In the genomic region with DNA sequence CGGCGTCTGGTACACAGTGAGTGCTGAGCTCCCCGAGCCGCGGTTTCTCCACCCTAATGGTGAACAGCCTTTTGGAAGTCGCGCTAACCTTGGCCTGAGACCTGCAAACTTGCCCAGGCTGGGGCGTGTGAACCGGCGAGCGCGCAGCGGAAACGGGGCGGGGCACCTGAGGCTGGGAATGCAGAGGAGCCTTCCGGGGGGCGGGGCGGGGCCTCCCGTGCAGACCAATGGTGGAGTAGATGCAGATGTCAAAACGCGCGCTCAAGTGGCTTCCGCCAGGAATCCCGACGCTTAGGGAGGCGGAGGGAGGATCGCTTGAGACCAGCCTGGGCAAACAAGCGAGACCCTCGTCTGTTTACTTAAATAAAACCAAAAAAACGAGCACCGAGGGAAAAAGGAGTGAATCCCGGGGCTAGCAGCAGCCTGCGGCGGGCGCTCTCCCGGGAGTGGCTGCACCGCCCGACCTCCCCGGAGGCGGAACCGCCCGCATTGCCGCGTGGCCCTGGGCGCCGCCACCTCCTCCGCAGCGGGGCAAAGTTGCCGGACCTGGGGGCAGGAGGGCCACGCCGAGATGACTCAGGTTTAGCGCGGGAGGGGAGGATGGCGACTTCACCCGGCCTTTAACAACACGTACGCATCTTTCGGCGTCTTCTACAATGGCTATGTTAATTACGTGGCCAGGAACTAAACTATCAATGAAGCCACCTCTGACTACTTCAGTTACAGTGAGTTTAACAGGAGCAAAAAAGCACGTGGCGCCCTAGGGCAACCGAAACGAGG, we compare ENCODE assay signal across 8 cellular contexts. TPM values are rescaled to one million over a fixed set of nuclear protein-coding genes. Genes with fewer than 3 reads are reported as not detected.
DNase-seq lines count a peak whose midpoint lies in the region; ATAC-seq and TF ChIP-seq lines count a peak whose summit lies in the region.

No MANE protein-coding gene starts in this region.

- H3K4me1 ChIP-seq in SK-N-SH (ENCODE audit: control insufficient read depth in 1 of 2, insufficient read depth in 2 of 2, low read depth in 1 of 2, low read length in 1 of 2) (peaks cover 8 to 23% of the 10 kb centered on the region in 2 experiments; a peak in 3 of 4 replicates), parathyroid adenoma (peaks cover 10% of the 10 kb centered on the region), tibial nerve (peaks cover 4 to 44% (median 22%) of the 10 kb centered on the region in 4 donors)

- no peaks in the 10 kb centered on the region for H3K27me3 ChIP-seq in SK-N-SH (ENCODE audit: insufficient read depth)
- H3K27me3 ChIP-seq in parathyroid adenoma (ENCODE audit: control insufficient read depth, insufficient read depth, low read length) = peaks cover 2% of the 10 kb centered on the region
- peaks cover 0 to 18% of the 10 kb centered on the region in 2 donors for H3K27me3 ChIP-seq in tibial nerve

- CTCF ChIA-PET in SK-N-SH (lab: Yijun Ruan, JAX) = interaction anchor here (0.6 to 13.2 kb wide), 8 partner anchors 20 to 696 kb away, joined by 3 to 144 read pairs (median 4); a partner anchor contains a TSS

- WGBS in SK-N-SH (ENCODE audit: low lambda C conversion rate) = under 1% methylated on average over 63 of the region's 64 CpGs
- WGBS in tibial nerve, 2 donors = 1% methylated on average over 53 to 57 of the region's 64 CpGs

- peak overlapping the region; percentile 84 to 87 for H3K27ac ChIP-seq in SK-N-SH (ENCODE audit: low read depth in 2 of 2, low read length in 1 of 2)
- peak overlapping the region; percentile 37 for H3K27ac ChIP-seq in parathyroid adenoma
- H3K27ac ChIP-seq in tibial nerve = peak overlapping the region in 2 of 4 donors; percentile 47 to 60

- H3K79me2 ChIP-seq in SK-N-SH (ENCODE audit: insufficient read depth) = peaks cover 55% of the 10 kb centered on the region
- no peaks in the 10 kb centered on the region for H3K79me2 ChIP-seq in parathyroid adenoma

- peaks cover 10% of the 10 kb centered on the region; the same call in 1 of the 2 replicates for H4K20me1 ChIP-seq in SK-N-SH (ENCODE audit: insufficient read depth)

- H3F3A ChIP-seq in SK-N-SH (replicated peaks; ENCODE audit: insufficient read depth) = peaks cover 32% of the 10 kb centered on the region

- no peaks in the 10 kb centered on the region for H3K9me2 ChIP-seq in SK-N-SH

- H3K36me3 ChIP-seq in SK-N-SH (replicated peaks in 1 of 2; ENCODE audit: control insufficient read depth in 1 of 2, insufficient read depth in 2 of 2, low read length in 1 of 2) = peaks cover 0 to 3% of the 10 kb centered on the region in 2 experiments
- H3K36me3 ChIP-seq in parathyroid adenoma (ENCODE audit: control insufficient read depth, insufficient read depth, low read length) = no peaks in the 10 kb centered on the region
- no peaks in the 10 kb centered on the region for H3K36me3 ChIP-seq in tibial nerve

- H3K9me3 ChIP-seq in SK-N-SH = no peaks in the 10 kb centered on the region
- H3K9me3 ChIP-seq in parathyroid adenoma (ENCODE audit: control insufficient read depth, low read length) = no peaks in the 10 kb centered on the region
- no peaks in the 10 kb centered on the region for H3K9me3 ChIP-seq in tibial nerve

- peak overlapping the region; percentile 86 for H2AFZ ChIP-seq in SK-N-SH (ENCODE audit: low read depth)
- H2AFZ ChIP-seq in parathyroid adenoma = peak overlapping the region; percentile 93

- peak; percentile 55 for ATAC-seq in HG02678 (IDR thresholded peaks at IDR 0.05; ENCODE audit: unreplicated experiment)
- ATAC-seq in Right ventricle myocardium superior (ENCODE audit: poor library complexity) = peak; percentile 96

- TF ChIP-seq RAD21 in SK-N-SH (IDR thresholded peaks at IDR 0.05; ENCODE audit: low read length) = no peak

- intact Hi-C loops in Right ventricle myocardium superior (cut with DNase I) = loop anchor here (10.0 kb wide), 1 partner anchor 544 kb away; no protein-coding TSS in a partner anchor

- POLR2A ChIA-PET in SK-N-SH (lab: Yijun Ruan, JAX) = interaction anchor here (1.2 kb wide), 1 partner anchor 60 kb away, joined by 3 read pairs; no protein-coding TSS in a partner anchor

- H3K4me3 ChIP-seq in GM12864 (ENCODE audit: low read depth, low read length) (peak overlapping the region; percentile 90), SK-N-SH (ENCODE audit: low read depth in 2 of 2, low read length in 1 of 2) (peak overlapping the region; percentile 63 to 69), parathyroid adenoma (ENCODE audit: low read depth, low read length) (peak overlapping the region; percentile 64), tibial nerve (peak overlapping the region; percentile 45 to 75 (median 64))

- no peak for TF ChIP-seq CTCF in GM12864 (IDR thresholded peaks at IDR 0.05; ENCODE audit: low read depth, low read length, missing control alignments)
- TF ChIP-seq CTCF in SK-N-SH (IDR thresholded peaks at IDR 0.05) = peak; percentile 9; the same call in 1 of the 2 replicates
- peak; percentile 5 for TF ChIP-seq CTCF in parathyroid adenoma (IDR thresholded peaks at IDR 0.05)
- peak in 1 of 5 experiments; percentile 41 for TF ChIP-seq CTCF in tibial nerve (IDR thresholded peaks at IDR 0.05)

- peak overlapping the region; percentile 98 for H3K4me2 ChIP-seq in SK-N-SH
- peak overlapping the region; percentile 85 for H3K4me2 ChIP-seq in parathyroid adenoma (ENCODE audit: low read length)

- no peak for TF ChIP-seq POLR2A in tibial nerve (IDR thresholded peaks at IDR 0.05)

- TF ChIP-seq EP300 in SK-N-SH (IDR thresholded peaks at IDR 0.05; ENCODE audit: borderline replicate concordance in 1 of 2, low read depth in 1 of 2, low read length in 1 of 2) (peak in 1 of 2 experiments; percentile 19; a peak in 1 of 4 replicates), tibial nerve (IDR thresholded peaks at IDR 0.05) (no peak)

- DNase-seq in GM12864 (ENCODE audit: low read depth) = peak; percentile 89
- DNase-seq in NCI-H1105 (lab: John Stamatoyannopoulos, UW) = peak; percentile 94
- DNase-seq in SK-N-SH = peak; percentile 98
- DNase-seq in activated naive CD4-positive, alpha-beta T cell treated with anti-CD3 and anti-CD28 coated beads, Interleukin-2, amount 50 U/mL, for 16 hours = peak; percentile 95
- peak; percentile 98 for DNase-seq in Right ventricle myocardium superior
- peak; percentile 85 to 86 for DNase-seq in tibial nerve (ENCODE audit: low spot score in 2 of 2)

- peak overlapping the region; percentile 80 for H3K9ac ChIP-seq in SK-N-SH
- H3K9ac ChIP-seq in parathyroid adenoma = no peak overlapping the region

TF ChIP-seq in SK-N-SH, 30 proteins besides CTCF, POLR2A, EP300 and RAD21 (continues in another document):
- TF ChIP-seq NRF1 (IDR thresholded peaks at IDR 0.05; ENCODE audit: low read depth, low read length) = peak; percentile 54
- peak; percentile 94 for TF ChIP-seq MXI1 (IDR thresholded peaks at IDR 0.05; ENCODE audit: low read depth, low read length)
- peak; percentile 52; the same call in 1 of the 2 replicates for TF ChIP-seq YY1 (IDR thresholded peaks at IDR 0.05; ENCODE audit: low read depth)
- peak; percentile 81 for TF ChIP-seq FOSL2 (IDR thresholded peaks at IDR 0.05; ENCODE audit: borderline replicate concordance, low read depth)
- peak; percentile 82 for TF ChIP-seq ELF1 (IDR thresholded peaks at IDR 0.05)
- no peak for TF ChIP-seq FOXJ3 (CRISPR knock-in tag; IDR thresholded peaks at IDR 0.05)
- no peak for TF ChIP-seq RXRA (IDR thresholded peaks at IDR 0.05; ENCODE audit: borderline replicate concordance, low read depth)
- no peak for TF ChIP-seq GATA2 (CRISPR knock-in tag; IDR thresholded peaks at IDR 0.05)
- TF ChIP-seq TCF12 (IDR thresholded peaks at IDR 0.05) = peak; percentile 45; the same call in 1 of the 2 replicates
- no peak; the same call in 1 of the 2 replicates for TF ChIP-seq SIN3A (IDR thresholded peaks at IDR 0.05; ENCODE audit: borderline replicate concordance, low read depth, low read length)
- TF ChIP-seq, protein P1, sequence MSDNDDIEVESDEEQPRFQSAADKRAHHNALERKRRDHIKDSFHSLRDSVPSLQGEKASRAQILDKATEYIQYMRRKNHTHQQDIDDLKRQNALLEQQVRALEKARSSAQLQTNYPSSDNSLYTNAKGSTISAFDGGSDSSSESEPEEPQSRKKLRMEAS (IDR thresholded peaks at IDR 0.05; ENCODE audit: low read depth) = peak; percentile 94
- peak; percentile 32 for TF ChIP-seq CHD2 (IDR thresholded peaks at IDR 0.05; ENCODE audit: low read length, partially characterized antibody)
- peak; percentile 82 for TF ChIP-seq FOXM1 (IDR thresholded peaks at IDR 0.05; ENCODE audit: low read depth)
- no peak for TF ChIP-seq EZH2phosphoT487 (IDR thresholded peaks at IDR 0.05; ENCODE audit: borderline replicate concordance, low read depth)
- TF ChIP-seq, protein P2, sequence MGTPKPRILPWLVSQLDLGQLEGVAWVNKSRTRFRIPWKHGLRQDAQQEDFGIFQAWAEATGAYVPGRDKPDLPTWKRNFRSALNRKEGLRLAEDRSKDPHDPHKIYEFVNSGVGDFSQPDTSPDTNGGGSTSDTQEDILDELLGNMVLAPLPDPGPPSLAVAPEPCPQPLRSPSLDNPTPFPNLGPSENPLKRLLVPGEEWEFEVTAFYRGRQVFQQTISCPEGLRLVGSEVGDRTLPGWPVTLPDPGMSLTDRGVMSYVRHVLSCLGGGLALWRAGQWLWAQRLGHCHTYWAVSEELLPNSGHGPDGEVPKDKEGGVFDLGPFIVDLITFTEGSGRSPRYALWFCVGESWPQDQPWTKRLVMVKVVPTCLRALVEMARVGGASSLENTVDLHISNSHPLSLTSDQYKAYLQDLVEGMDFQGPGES (IDR thresholded peaks at IDR 0.05; ENCODE audit: low read depth, low read length) = no peak

RNA-seq across cellular contexts. Expression of a gene that starts 2.2 kb away (rescaled TPM):
- 23.6 and 38.9 TPM in 2 replicates for polyA plus RNA-seq in SK-N-SH (2012; rRNA removed)
- 32.2 and 37.7 TPM in 2 replicates for polyA plus RNA-seq in SK-N-SH (2012; cell fraction: cytosol; rRNA removed)
- 53.0 and 97.8 TPM in 2 replicates for polyA plus RNA-seq in SK-N-SH (2012; cell fraction: nucleus; rRNA removed)
- total RNA-seq in Right ventricle myocardium superior = 1.9 TPM
- total RNA-seq in tibial nerve = under 1 TPM in 2 of 4 donors, not detected in 2; 0.59 to 0.60 TPM

RNA-seq across cellular contexts. Expression of a gene that starts 40.1 kb away (rescaled TPM):
- polyA plus RNA-seq in SK-N-SH (2012; rRNA removed) = 0.62 and 1.2 TPM in 2 replicates
- polyA plus RNA-seq in SK-N-SH (2012; cell fraction: cytosol; rRNA removed) = 0.58 and 1.1 TPM in 2 replicates
- polyA plus RNA-seq in SK-N-SH (2012; cell fraction: nucleus; rRNA removed) = 0.65 and 0.79 TPM in 2 replicates
- 3.6 TPM for total RNA-seq in Right ventricle myocardium superior
- 10 to 100 TPM in 3 of 4 donors, 1 to 10 TPM in 1; 2.7 to 17.5 (median 10.9) TPM for total RNA-seq in tibial nerve
